ENCODE assay signal across 10 cellular contexts in genomic region chr16:88566158-88566557, GRCh38. TPM values are rescaled to one million over a fixed set of nuclear protein-coding genes. Genes with fewer than 3 reads are reported as not detected.
A peak's percentile ranks its signal among the peaks of the same experiment; 100 is the strongest.
DNase-seq lines count a peak whose midpoint lies in the region; ATAC-seq and TF ChIP-seq lines count a peak whose summit lies in the region.
"Had no signal": no experiment of that assay in that cellular context is flagged by ENCODE, and none has a peak within 500 bp of the region (broad histone marks: within the 10 kb centered on the region; RNA-seq: fewer than 3 reads in every experiment).

No MANE protein-coding gene starts in this region.

- no peak for TF ChIP-seq CTCF in HFF-Myc (IDR thresholded peaks at IDR 0.05; ENCODE audit: low read depth, low read length, missing control alignments)
- TF ChIP-seq CTCF in fibroblast of pulmonary artery (IDR thresholded peaks at IDR 0.05; ENCODE audit: low read length, missing control alignments), result no peak
- no peak for TF ChIP-seq CTCF in natural killer cell (IDR thresholded peaks at IDR 0.05)

- H3K4me3 Mint-ChIP-seq in natural killer cell, result no peak overlapping the region

- H3K4me3 ChIP-seq in HFF-Myc (replicated peaks; ENCODE audit: low read depth, low read length) (no peak overlapping the region), fibroblast of pulmonary artery (replicated peaks; ENCODE audit: low read depth, low read length) (no peak overlapping the region)

- H3K27me3 Mint-ChIP-seq in natural killer cell (ENCODE audit: low read depth in 2 of 2), result no peaks in the 10 kb centered on the region

- no peaks in the 10 kb centered on the region for H3K36me3 Mint-ChIP-seq in natural killer cell

- no peak overlapping the region for H3K27ac Mint-ChIP-seq in natural killer cell

- peaks cover 16 to 17% of the 10 kb centered on the region in 2 donors for H3K4me1 Mint-ChIP-seq in natural killer cell

- no peaks in the 10 kb centered on the region for H3K9me3 Mint-ChIP-seq in natural killer cell

- ATAC-seq in natural killer cell, result no peak

- peak; percentile 31 for DNase-seq in HFF-Myc (ENCODE audit: extremely low read depth, low read depth)
- DNase-seq in activated CD8-positive, alpha-beta memory T cell treated with anti-CD3 and anti-CD28 coated beads for 24 hours, result peak; percentile 81
- peak; percentile 34 for DNase-seq in fibroblast of pulmonary artery (ENCODE audit: low read depth)
- peak; percentile 23 for DNase-seq in stimulated activated CD4-positive, alpha-beta T cell treated with anti-CD3 and anti-CD28 coated beads, TNF-alpha, amount 100 ng/mL, for 4 hours (ENCODE audit: low read depth in 3 of 3)
- no peak for DNase-seq in natural killer cell
- DNase-seq in NCI-H774 (lab: John Stamatoyannopoulos, UW), result no peak
- DNase-seq in ecto neural progenitor cell (ENCODE audit: low spot score), result no peak
- no peak for DNase-seq in SK-N-DZ (ENCODE audit: low spot score)
- DNase-seq: activated gamma-delta T cell, MV-4-11 had no signal

- intact Hi-C loops in natural killer cell (cut with micrococcal nuclease), result no loop called here

RNA-seq across cellular contexts. Expression of gene ZC3H18, which starts 4.0 kb away (rescaled TPM):
- total RNA-seq in natural killer cell, result 100 to 1,000 TPM; 125 to 130 (median 126) TPM
- polyA plus RNA-seq in SK-N-DZ (2014; cell fraction: cytosol; rRNA removed), result 24.7 and 26.3 TPM in 2 replicates
- 41.5 and 57.7 TPM in 2 replicates for polyA plus RNA-seq in SK-N-DZ (2014; cell fraction: nucleus; rRNA removed)

Comparison
In these comparisons a context has a peak if more than half of its experiments do, and no peak if none do; other contexts are left out.
1. DNase-seq: peak in HFF-Myc (single experiment), activated CD8-positive, alpha-beta memory T cell treated with anti-CD3 and anti-CD28 coated beads for 24 hours (single experiment), fibroblast of pulmonary artery (single experiment) and stimulated activated CD4-positive, alpha-beta T cell treated with anti-CD3 and anti-CD28 coated beads, TNF-alpha, amount 100 ng/mL, for 4 hours (3 of 3); none in natural killer cell (single experiment), NCI-H774 (single experiment), ecto neural progenitor cell (single experiment) and SK-N-DZ (single experiment).